Comparison of ENCODE assay signal across 16 cellular contexts in genomic region chr14:59217011-59217410, GRCh38.
"Had no signal": no experiment of that assay in that cellular context is flagged by ENCODE, and none has a peak within 500 bp of the region (broad histone marks: within the 10 kb centered on the region; RNA-seq: fewer than 3 reads in every experiment).

No MANE protein-coding gene starts in this region.

- DNase-seq: activated CD4-positive, alpha-beta T cell treated with anti-CD3 and anti-CD28 coated beads, Interleukin-2, amount 50 U/mL, for 4 hours; activated naive CD4-positive, alpha-beta T cell treated with Interleukin-2 at 50 U/mL for 16 hours; anterior cingulate cortex; central memory CD4-positive, alpha-beta T cell; colonic mucosa; effector CD4-positive, alpha-beta T cell; foreskin keratinocyte; immature natural killer cell; ovary; stimulated activated CD4-positive, alpha-beta T cell treated with anti-CD3 and anti-CD28 coated beads, Interleukin-2, amount 100 ng/mL, for 48 hours; T-helper 2 cell; transverse colon had no signal

- H3K27me3 ChIP-seq: colonic mucosa, foreskin keratinocyte, ovary, SJSA1, transverse colon had no signal

- H3K4me1 ChIP-seq: colonic mucosa, SJSA1 had no signal

- H3K27ac ChIP-seq: colonic mucosa, foreskin keratinocyte, ovary, SJSA1 had no signal

- H3K36me3 ChIP-seq: colonic mucosa, ovary, SJSA1, transverse colon had no signal

- H3K9me3 ChIP-seq: colonic mucosa, ovary, SJSA1, transverse colon had no signal

- ATAC-seq: activated CD4-positive, CD25-positive, alpha-beta regulatory T cell treated with anti-CD3 and anti-CD28 coated beads, Interleukin-2, amount 50 U/mL, for 24 hours; activated T-helper 17 cell treated with anti-CD3 and anti-CD28 coated beads, Interleukin-2, amount 50 U/mL, for 72 hours; foreskin keratinocyte; stimulated activated memory B cell treated with anti-CD40 and anti-IgM and Interleukin-4, amounts not matched to agents 10 μg/mL and 1 μg/mL and 100 μg/mL, for 72 hours had no signal

- H3K4me3 ChIP-seq: colonic mucosa, ovary, SJSA1, transverse colon had no signal
